19 cellular contexts compared by ENCODE assay signal in genomic region chr5:36492998-36493655, GRCh38.
DNase-seq lines count a peak whose midpoint lies in the region; ATAC-seq and TF ChIP-seq lines count a peak whose summit lies in the region.
"Had no signal": no experiment of that assay in that cellular context is flagged by ENCODE, and none has a peak within 500 bp of the region (broad histone marks: within the 10 kb centered on the region; RNA-seq: fewer than 3 reads in every experiment).

No MANE protein-coding gene starts in this region.

- peak; percentile 18 for TF ChIP-seq CTCF in epithelial cell of proximal tubule (conservative IDR thresholded peaks at IDR 0.05; ENCODE audit: low read depth, low read length)

- H3K36me3 Mint-ChIP-seq in effector memory CD8-positive, alpha-beta T cell (ENCODE audit: insufficient read depth): no peaks in the 10 kb centered on the region
- H3K36me3 Mint-ChIP-seq: WTC11 had no signal

- peaks cover 14 to 32% of the 10 kb centered on the region in 2 donors for H3K27me3 Mint-ChIP-seq in effector memory CD8-positive, alpha-beta T cell

- H3K4me3 Mint-ChIP-seq in effector memory CD8-positive, alpha-beta T cell: no peak overlapping the region
- H3K4me3 Mint-ChIP-seq: WTC11 had no signal

- no peak overlapping the region for H3K27ac Mint-ChIP-seq in effector memory CD8-positive, alpha-beta T cell
- H3K27ac Mint-ChIP-seq: WTC11 had no signal

- no peak overlapping the region for H3K4me3 ChIP-seq in epithelial cell of proximal tubule (ENCODE audit: low read depth, low read length)
- H3K4me3 ChIP-seq: BLaER1, gastrocnemius medialis, right atrium auricular region had no signal

- H3K4me1 Mint-ChIP-seq in effector memory CD8-positive, alpha-beta T cell (ENCODE audit: low read depth in 2 of 2): no peaks in the 10 kb centered on the region

- H3K9me3 Mint-ChIP-seq in effector memory CD8-positive, alpha-beta T cell: no peaks in the 10 kb centered on the region
- H3K9me3 Mint-ChIP-seq: WTC11 had no signal

- ATAC-seq in stimulated activated naive CD8-positive, alpha-beta T cell treated with anti-CD3 and anti-CD28 coated beads, Interleukin-15, Interleukin-2, amounts not matched to agents 100 U/mL and 50 U/mL, for 24 hours: peak; percentile 28
- no peak for ATAC-seq in GM19452 (IDR thresholded peaks at IDR 0.05; ENCODE audit: unreplicated experiment)
- ATAC-seq in effector memory CD8-positive, alpha-beta T cell (replicated peaks): no peak
- ATAC-seq: gastrocnemius medialis, WTC11 had no signal

- DNase-seq in HK-2 (ENCODE audit: unreplicated experiment) (peak; percentile 26), RPMI7951 (ENCODE audit: low read depth) (peak; percentile 73), epithelial cell of proximal tubule (ENCODE audit: low read depth) (peak; percentile 44)
- DNase-seq in stimulated activated naive CD8-positive, alpha-beta T cell treated with anti-CD3 and anti-CD28 coated beads, Interleukin-15, Interleukin-2, amounts not matched to agents 100 U/mL and 50 U/mL, for 24 hours: no peak
- no peak for DNase-seq in stimulated activated CD4-positive, alpha-beta T cell treated with anti-CD3 and anti-CD28 coated beads, Interleukin-1b, Interleukin-23, amount 100 ng/mL, for 48 hours
- DNase-seq in effector memory CD8-positive, alpha-beta T cell: no peak
- DNase-seq: activated gamma-delta T cell treated with Interleukin-2 at 50 U/mL for 16 hours; anterior cingulate cortex; DMS153; gastrocnemius medialis; NCI-H1092; NCI-H2171; NCI-H82; stimulated activated CD4-positive, alpha-beta T cell treated with anti-CD3 and anti-CD28 coated beads, Interleukin-2, amount 100 ng/mL, for 48 hours; T-helper 1 cell had no signal

Comparison
In these comparisons a context has a peak if more than half of its experiments do, and no peak if none do; other contexts are left out.
1. DNase-seq: peak in HK-2 (single experiment), RPMI7951 (single experiment) and epithelial cell of proximal tubule (single experiment); none in stimulated activated naive CD8-positive, alpha-beta T cell treated with anti-CD3 and anti-CD28 coated beads, Interleukin-15, Interleukin-2, amounts not matched to agents 100 U/mL and 50 U/mL, for 24 hours (single experiment), stimulated activated CD4-positive, alpha-beta T cell treated with anti-CD3 and anti-CD28 coated beads, Interleukin-1b, Interleukin-23, amount 100 ng/mL, for 48 hours (single experiment) and effector memory CD8-positive, alpha-beta T cell (0 of 3).